Comparison of ENCODE assay signal across 1 cellular context in genomic region chr2:235981629-235982028, GRCh38.
TF ChIP-seq lines count a peak whose summit lies in the region.

No MANE protein-coding gene starts in this region.

TF ChIP-seq in H1, 55 proteins besides CTCF, POLR2A, EP300 and RAD21:
- TF ChIP-seq CHD1 (IDR thresholded peaks at IDR 0.05; ENCODE audit: low read depth, low read length) (no peak), USF2 (IDR thresholded peaks at IDR 0.05; ENCODE audit: low read length) (no peak), E2F6 (IDR thresholded peaks at IDR 0.05) (no peak), KDM5A (IDR thresholded peaks at IDR 0.05; ENCODE audit: low read length) (no peak), KDM4A (IDR thresholded peaks at IDR 0.05; ENCODE audit: low read depth, low read length, severe bottlenecking) (no peak), TCF12 (IDR thresholded peaks at IDR 0.05; ENCODE audit: low read depth, low read length) (no peak), TBP (IDR thresholded peaks at IDR 0.05; ENCODE audit: low read depth, low read length) (no peak; the same call in 1 of the 2 replicates)
